In the genomic region with DNA sequence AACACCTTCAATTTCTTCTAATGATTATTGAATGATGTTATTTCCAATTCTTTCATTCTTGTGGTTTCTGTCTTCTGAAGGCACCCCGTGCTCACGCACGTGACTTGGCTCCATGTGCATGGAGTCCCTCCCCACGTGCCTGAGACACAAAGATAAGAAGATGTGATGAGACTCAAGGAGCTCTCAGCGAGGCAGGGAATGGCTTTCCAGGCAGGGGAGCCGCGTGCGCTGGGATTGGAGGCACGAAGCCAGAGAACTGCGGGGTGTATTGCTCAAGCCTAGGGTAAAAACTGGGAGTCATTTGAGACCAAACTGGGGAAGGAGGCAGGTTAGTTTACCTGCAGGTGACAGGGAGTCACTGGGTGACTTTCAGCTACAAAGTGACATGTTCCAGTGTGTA, we compare ENCODE assay signal across 26 cellular contexts.
"Had no signal": no experiment of that assay in that cellular context is flagged by ENCODE, and none has a peak within 500 bp of the region (broad histone marks: within the 10 kb centered on the region; RNA-seq: fewer than 3 reads in every experiment).

No MANE protein-coding gene starts in this region.

- FAIRE-seq: astrocyte, RCC 7860, TTC549 had no signal

- DNase-seq: activated B cell treated with CpG ODN at 0.5 μM for 24 hours; activated CD4-positive, alpha-beta T cell treated with anti-CD3 and anti-CD28 coated beads for 1 hour; activated CD4-positive, alpha-beta T cell treated with anti-CD3 and anti-CD28 coated beads, Interleukin-2, amount 10 ng/mL, durations not matched to agents 24 days and 14 days; activated CD4-positive, alpha-beta T cell treated with anti-CD3 and anti-CD28 coated beads, Interleukin-2, amount 50 U/mL, for 48 hours; activated CD8-positive, alpha-beta memory T cell treated with anti-CD3 and anti-CD28 coated beads for 24 hours; activated effector memory CD4-positive, alpha-beta T cell treated with anti-CD3 and anti-CD28 coated beads, Interleukin-2, amount 50 U/mL, for 16 hours; activated naive CD4-positive, alpha-beta T cell treated with Interleukin-2 at 50 U/mL for 16 hours; activated naive CD8-positive, alpha-beta T cell treated with anti-CD3 and anti-CD28 coated beads, Interleukin-2, amount 50 U/mL, for 24 hours; activated T-cell treated with anti-CD3 and anti-CD28 coated beads, Interleukin-2, amount 50 U/mL, for 4 hours; amniotic stem cell; KG1; NCI-H1092; NCI-H1417 treated with DMSO at 0.1 percent for 48 hours; NCI-H2171; NCI-H2227 treated with DMSO at 0.1 percent for 48 hours; NCI-H510A; NCI-H526 treated with DMSO at 0.1 percent for 48 hours; NK-92 treated with Interleukin-12 subunit alpha and Interleukin-12 subunit beta, amount 100 ng/mL, for 24 hours; PC-3; SHP77 treated with DMSO at 0.1 percent for 48 hours; T-helper 17 cell; T1000 had no signal

- ATAC-seq: activated naive CD4-positive, alpha-beta T cell treated with anti-CD3 and anti-CD28 coated beads, Interleukin-2, amount 50 U/mL, for 72 hours; activated naive CD8-positive, alpha-beta T cell treated with anti-CD3 and anti-CD28 coated beads, Interleukin-2, amount 50 U/mL, for 24 hours; activated T-cell treated with anti-CD3 and anti-CD28 coated beads, Interleukin-2, amount 50 U/mL, for 4 hours; PC-3; T-helper 17 cell had no signal
